11 cellular contexts compared by ENCODE assay signal in genomic region chr1:9767964-9768668, GRCh38. TPM values are rescaled to one million over a fixed set of nuclear protein-coding genes. Genes with fewer than 3 reads are reported as not detected.
A peak's percentile ranks its signal among the peaks of the same experiment; 100 is the strongest.
DNase-seq lines count a peak whose midpoint lies in the region; ATAC-seq and TF ChIP-seq lines count a peak whose summit lies in the region.
"Had no signal": no experiment of that assay in that cellular context is flagged by ENCODE, and none has a peak within 500 bp of the region (broad histone marks: within the 10 kb centered on the region; RNA-seq: fewer than 3 reads in every experiment).

No MANE protein-coding gene starts in this region.

- H3K4me1 ChIP-seq in endodermal cell (ENCODE audit: control insufficient read depth, insufficient read depth, low read length) (no peaks in the 10 kb centered on the region), aorta (ENCODE audit: control insufficient read depth in 1 of 2, insufficient read depth in 2 of 2, low read length in 2 of 2) (no peaks in the 10 kb centered on the region)
- H3K4me1 ChIP-seq: body of pancreas had no signal

- no peak overlapping the region for H3K4me3 Mint-ChIP-seq in T-helper 1 cell treated with Interleukin-12 subunit alpha and Interleukin-12 subunit beta and Interleukin-4 antibody, amounts not matched to agents 30 μg/mL and 1 μg/mL, for 36 hours
- H3K4me3 Mint-ChIP-seq in endodermal cell: no peak overlapping the region

- H3K27ac ChIP-seq in endodermal cell (ENCODE audit: low read depth, low read length): no peak overlapping the region
- H3K27ac ChIP-seq in aorta (ENCODE audit: low read depth in 1 of 2, low read length in 2 of 2): no peak overlapping the region
- H3K27ac ChIP-seq: body of pancreas had no signal

- H3K27me3 Mint-ChIP-seq in T-helper 1 cell treated with Interleukin-12 subunit alpha and Interleukin-12 subunit beta and Interleukin-4 antibody, amounts not matched to agents 30 μg/mL and 1 μg/mL, for 36 hours (ENCODE audit: low read depth): no peaks in the 10 kb centered on the region
- H3K27me3 Mint-ChIP-seq in endodermal cell (ENCODE audit: insufficient read depth): no peaks in the 10 kb centered on the region
- H3K27me3 Mint-ChIP-seq: CD8-positive, alpha-beta memory T cell had no signal

- no peak overlapping the region for H3K4me3 ChIP-seq in endodermal cell (ENCODE audit: low read length)
- H3K4me3 ChIP-seq in aorta (ENCODE audit: low read length in 2 of 2): no peak overlapping the region
- H3K4me3 ChIP-seq: body of pancreas had no signal

- no peak for TF ChIP-seq CTCF in endodermal cell (conservative IDR thresholded peaks at IDR 0.05)

- H3K36me3 Mint-ChIP-seq in T-helper 1 cell treated with Interleukin-12 subunit alpha and Interleukin-12 subunit beta and Interleukin-4 antibody, amounts not matched to agents 30 μg/mL and 1 μg/mL, for 36 hours (ENCODE audit: low read depth): peaks cover 10% of the 10 kb centered on the region
- peaks cover 29% of the 10 kb centered on the region for H3K36me3 Mint-ChIP-seq in endodermal cell (ENCODE audit: low read depth)

- ATAC-seq in aorta (ENCODE audit: low FRiP score) (no peak), GM21423 (IDR thresholded peaks at IDR 0.05; ENCODE audit: unreplicated experiment) (no peak), HG03342 (IDR thresholded peaks at IDR 0.05; ENCODE audit: unreplicated experiment) (no peak)
- ATAC-seq: body of pancreas had no signal

- H3K36me3 ChIP-seq in endodermal cell (ENCODE audit: control insufficient read depth, insufficient read depth, low read length): peaks cover 23% of the 10 kb centered on the region
- H3K36me3 ChIP-seq in aorta (ENCODE audit: control insufficient read depth in 1 of 2, insufficient read depth in 2 of 2, low read length in 1 of 2): peaks cover 1 to 5% of the 10 kb centered on the region in 2 donors

- H3K9ac ChIP-seq in endodermal cell (ENCODE audit: extremely low read depth, low read length, poor library complexity, severe bottlenecking): no peak overlapping the region

- H3K4me1 Mint-ChIP-seq in T-helper 1 cell treated with Interleukin-12 subunit alpha and Interleukin-12 subunit beta and Interleukin-4 antibody, amounts not matched to agents 30 μg/mL and 1 μg/mL, for 36 hours (ENCODE audit: low read depth): peaks cover 5% of the 10 kb centered on the region
- H3K4me1 Mint-ChIP-seq in endodermal cell: no peaks in the 10 kb centered on the region

- no peaks in the 10 kb centered on the region for H3K9me3 ChIP-seq in endodermal cell (ENCODE audit: control insufficient read depth, low read length)
- no peaks in the 10 kb centered on the region for H3K9me3 ChIP-seq in aorta (ENCODE audit: control insufficient read depth, low read length)
- H3K9me3 ChIP-seq: body of pancreas had no signal

- H3K9me3 Mint-ChIP-seq in T-helper 1 cell treated with Interleukin-12 subunit alpha and Interleukin-12 subunit beta and Interleukin-4 antibody, amounts not matched to agents 30 μg/mL and 1 μg/mL, for 36 hours: no peaks in the 10 kb centered on the region
- H3K9me3 Mint-ChIP-seq in endodermal cell: no peaks in the 10 kb centered on the region
- H3K9me3 Mint-ChIP-seq: CD8-positive, alpha-beta memory T cell had no signal

- no peaks in the 10 kb centered on the region for H3K27me3 ChIP-seq in endodermal cell (ENCODE audit: control insufficient read depth, insufficient read depth, low read length, poor library complexity, severe bottlenecking)
- H3K27me3 ChIP-seq in aorta (ENCODE audit: control insufficient read depth in 1 of 2, insufficient read depth in 2 of 2, low read length in 1 of 2): no peaks in the 10 kb centered on the region
- H3K27me3 ChIP-seq: body of pancreas had no signal

- peak; percentile 41 for DNase-seq in stimulated activated CD4-positive, alpha-beta T cell treated with anti-CD3 and anti-CD28 coated beads, Interleukin-1b, Interleukin-23, amount 100 ng/mL, for 48 hours
- no peak for DNase-seq in stimulated activated CD4-positive, alpha-beta T cell treated with anti-CD3 and anti-CD28 coated beads, Interleukin-4, amount 100 ng/mL, for 24 hours
- DNase-seq in endodermal cell (peak; percentile 65), aorta (peak; percentile 32 to 37), amniotic stem cell (lab: John Stamatoyannopoulos, UW) (no peak)
- DNase-seq: body of pancreas, NCI-H2029 treated with DMSO at 0.1 percent for 48 hours had no signal

- WGBS in endodermal cell (ENCODE audit: insufficient coverage in 1 of 2, insufficient read length in 1 of 2), 2 experiments: 94 to 98% methylated on average over 2 to 21 of the region's 24 CpGs
- WGBS in aorta, 2 donors: 94 to 95% methylated on average over 21 to 24 of the region's 24 CpGs

- intact Hi-C loops in aorta (cut with DNase I): no loop called here

- peak overlapping the region; percentile 15 for H3K27ac Mint-ChIP-seq in T-helper 1 cell treated with Interleukin-12 subunit alpha and Interleukin-12 subunit beta and Interleukin-4 antibody, amounts not matched to agents 30 μg/mL and 1 μg/mL, for 36 hours
- no peak overlapping the region for H3K27ac Mint-ChIP-seq in endodermal cell

RNA-seq across cellular contexts. Expression of gene CLSTN1, which starts 55.6 kb away (rescaled TPM):
- 100 to 1,000 TPM in 1 of 2 donors, 10 to 100 TPM in 1; 96.6 to 116 TPM for total RNA-seq in endodermal cell
- polyA plus RNA-seq in endodermal cell (2013, experiment 1 of 2): 119 TPM
- polyA plus RNA-seq in endodermal cell (2013, experiment 2 of 2): 110 TPM
- 100 to 1,000 TPM in 1 of 2 donors, 10 to 100 TPM in 1; 85.3 to 113 TPM for total RNA-seq in aorta
- 10 to 100 TPM; 17.0 to 63.3 TPM for polyA plus RNA-seq in aorta

Comparison
In these comparisons a context has a peak if more than half of its experiments do, and no peak if none do; other contexts are left out.
1. DNase-seq: peak in stimulated activated CD4-positive, alpha-beta T cell treated with anti-CD3 and anti-CD28 coated beads, Interleukin-1b, Interleukin-23, amount 100 ng/mL, for 48 hours (single experiment), endodermal cell (single experiment) and aorta (2 of 2); none in stimulated activated CD4-positive, alpha-beta T cell treated with anti-CD3 and anti-CD28 coated beads, Interleukin-4, amount 100 ng/mL, for 24 hours (single experiment) and amniotic stem cell (single experiment).